Comparison of ENCODE assay signal across 8 cellular contexts in genomic region chr17:63842540-63843386, GRCh38. TPM values are rescaled to one million over a fixed set of nuclear protein-coding genes. Genes with fewer than 3 reads are reported as not detected.
A peak's percentile ranks its signal among the peaks of the same experiment; 100 is the strongest.
DNase-seq lines count a peak whose midpoint lies in the region; ATAC-seq and TF ChIP-seq lines count a peak whose summit lies in the region.

SMARCD2 (minus strand) TSS chr17:63842685; CDS start chr17:63842674, 11 bp downstream.

- H3K9ac ChIP-seq in H9 (ENCODE audit: extremely low read depth, insufficient read length, low read length): peak within 1 kb of the TSS; percentile 48

- no peak within 1 kb of the TSS for H3K23ac ChIP-seq in H9 (ENCODE audit: insufficient read length, low read depth, low read length)

- H3K27me3 Mint-ChIP-seq in H9 (ENCODE audit: low read depth): peaks cover 25% of the 10 kb centered on the region
- H3K27me3 Mint-ChIP-seq in nephron progenitor cell (ENCODE audit: low read depth, poor library complexity): peaks cover 36% of the 10 kb centered on the region
- H3K27me3 Mint-ChIP-seq in stimulated activated naive CD8-positive, alpha-beta T cell treated with anti-CD3 and anti-CD28 coated beads, Interleukin-15, amount 100 ng/mL, for 72 hours: no peaks in the 10 kb centered on the region

- H3K4ac ChIP-seq in H9 (ENCODE audit: low read depth, low read length): no peak within 1 kb of the TSS

- WGBS in H9 (ENCODE audit: extremely low coverage, insufficient read length, low lambda C conversion rate): no CpG with 5 or more reads among the region's 92 CpGs

- no peak within 1 kb of the TSS for H2AFZ ChIP-seq in H9 (ENCODE audit: low read length)

- H2BK5ac ChIP-seq in H9 (ENCODE audit: insufficient read length, low read length): no peak within 1 kb of the TSS

- H3K36me3 Mint-ChIP-seq in H9 (ENCODE audit: insufficient read depth in 1 of 3, low read depth in 3 of 3) (peaks cover 0 to 7% (median 0%) of the 10 kb centered on the region in 3 experiments; a peak in 2 of 7 replicates), nephron progenitor cell (ENCODE audit: low read depth) (peaks cover under 1% of the 10 kb centered on the region)

- peak within 1 kb of the TSS; percentile 87 to 96 (median 96) for H3K27ac Mint-ChIP-seq in H9
- H3K27ac Mint-ChIP-seq in nephron progenitor cell: peak within 1 kb of the TSS; percentile 99
- peak within 1 kb of the TSS; percentile 97 for H3K27ac Mint-ChIP-seq in stimulated activated naive CD8-positive, alpha-beta T cell treated with anti-CD3 and anti-CD28 coated beads, Interleukin-15, amount 100 ng/mL, for 72 hours

- H3K56ac ChIP-seq in H9 (ENCODE audit: insufficient read length, low read depth, low read length): no peak within 1 kb of the TSS

- no peak within 1 kb of the TSS for H2BK20ac ChIP-seq in H9 (ENCODE audit: low read depth, low read length, poor library complexity, severe bottlenecking)

- peak within 1 kb of the TSS; percentile 96 for H3K4me3 Mint-ChIP-seq in H9
- peak within 1 kb of the TSS; percentile 98 for H3K4me3 Mint-ChIP-seq in nephron progenitor cell
- peak within 1 kb of the TSS; percentile 96 to 99 for H3K4me3 Mint-ChIP-seq in stimulated activated naive CD8-positive, alpha-beta T cell treated with anti-CD3 and anti-CD28 coated beads, Interleukin-15, amount 100 ng/mL, for 72 hours

- peak; percentile 91 for ATAC-seq in stimulated activated naive CD8-positive, alpha-beta T cell treated with anti-CD3 and anti-CD28 coated beads, Interleukin-15, amount 100 ng/mL, for 72 hours

- H3K23me2 ChIP-seq in H9 (ENCODE audit: insufficient read length, low read depth, low read length, poor library complexity, severe bottlenecking): peaks cover 10% of the 10 kb centered on the region

- H3K27ac ChIP-seq in H9 (ENCODE audit: insufficient read length, low read depth, low read length): no peak within 1 kb of the TSS

- no peaks in the 10 kb centered on the region for H4K20me1 ChIP-seq in H9 (ENCODE audit: control insufficient read depth, insufficient read depth, insufficient read length)

- no peaks in the 10 kb centered on the region; the same call in 1 of the 2 replicates for H3K27me3 ChIP-seq in H9 (ENCODE audit: insufficient read depth, low read length)

- DNase-seq in ELF-1 (ENCODE audit: low read depth, low spot score) (peak; percentile 99), H9 (peak; percentile 100), M059J (ENCODE audit: low read depth) (peak; percentile 97), SHP77 (lab: John Stamatoyannopoulos, UW) (peak; percentile 95 to 96), fibroblast of the aortic adventitia (ENCODE audit: low read depth) (peak; percentile 99), nephron progenitor cell (peak; percentile 99)
- DNase-seq in activated effector memory CD4-positive, alpha-beta T cell treated with anti-CD3 and anti-CD28 coated beads, Interleukin-2, amount 50 U/mL, for 16 hours: peak; percentile 99
- peak; percentile 98 to 99 for DNase-seq in stimulated activated naive CD8-positive, alpha-beta T cell treated with anti-CD3 and anti-CD28 coated beads, Interleukin-15, amount 100 ng/mL, for 72 hours

- H3T11ph ChIP-seq in H9 (ENCODE audit: low read length): no peak within 1 kb of the TSS

- TF ChIP-seq CTCF in H9 (conservative IDR thresholded peaks at IDR 0.05) (no peak), fibroblast of the aortic adventitia (IDR thresholded peaks at IDR 0.05; ENCODE audit: insufficient read depth, low read length) (no peak), nephron progenitor cell (IDR thresholded peaks at IDR 0.05) (no peak)

- H3K9me3 ChIP-seq in H9 (ENCODE audit: control insufficient read depth, low read depth, low read length): no peaks in the 10 kb centered on the region

- H3K4me1 Mint-ChIP-seq in H9 (peaks cover 22 to 40% of the 10 kb centered on the region in 2 experiments), nephron progenitor cell (peaks cover 41% of the 10 kb centered on the region)
- H3K4me1 Mint-ChIP-seq in stimulated activated naive CD8-positive, alpha-beta T cell treated with anti-CD3 and anti-CD28 coated beads, Interleukin-15, amount 100 ng/mL, for 72 hours: peaks cover 46% of the 10 kb centered on the region

- no peak within 1 kb of the TSS for H2BK15ac ChIP-seq in H9 (ENCODE audit: low read depth, low read length)

- no peaks in the 10 kb centered on the region; the same call in 1 of the 2 replicates for H3K4me1 ChIP-seq in H9 (ENCODE audit: insufficient read depth, low read length)

- H3K4me2 ChIP-seq in H9 (ENCODE audit: insufficient read depth, insufficient read length, low read length): peak within 1 kb of the TSS; percentile 64

- H3K4me3 ChIP-seq in fibroblast of the aortic adventitia (ENCODE audit: low read depth, low read length): peak within 1 kb of the TSS; percentile 92

- H3K14ac ChIP-seq in H9 (ENCODE audit: insufficient read depth, low read length): peak within 1 kb of the TSS; percentile 70

- H3K79me1 ChIP-seq in H9 (ENCODE audit: insufficient read depth, low read depth, low read length, poor library complexity, severe bottlenecking): peaks cover 3% of the 10 kb centered on the region

- H2BK12ac ChIP-seq in H9 (ENCODE audit: insufficient read length, low read depth, low read length): no peak within 1 kb of the TSS

- no peak within 1 kb of the TSS for H2AK5ac ChIP-seq in H9 (ENCODE audit: insufficient read length, low read length)

- H2BK120ac ChIP-seq in H9 (ENCODE audit: low read depth, low read length, poor library complexity, severe bottlenecking): no peak within 1 kb of the TSS

- no peak within 1 kb of the TSS for H3K18ac ChIP-seq in H9 (ENCODE audit: insufficient read length, low read depth, low read length)

- peaks cover 3% of the 10 kb centered on the region; the same call in 1 of the 2 replicates for H3K79me2 ChIP-seq in H9 (ENCODE audit: insufficient read depth, low read length)

- no peak within 1 kb of the TSS for H4K91ac ChIP-seq in H9 (ENCODE audit: insufficient read length, low read depth, low read length)

- H3K9me3 Mint-ChIP-seq in H9: peaks cover 0 to under 1% of the 10 kb centered on the region in 2 experiments; a peak in 1 of 5 replicates
- H3K9me3 Mint-ChIP-seq in nephron progenitor cell: peaks cover 3% of the 10 kb centered on the region
- peaks cover under 1 to 2% of the 10 kb centered on the region in 2 donors for H3K9me3 Mint-ChIP-seq in stimulated activated naive CD8-positive, alpha-beta T cell treated with anti-CD3 and anti-CD28 coated beads, Interleukin-15, amount 100 ng/mL, for 72 hours

- no peak within 1 kb of the TSS for H4K5ac ChIP-seq in H9 (ENCODE audit: insufficient read length, low read depth, low read length)

- H4K8ac ChIP-seq in H9 (replicated peaks; ENCODE audit: insufficient read length, low read depth, low read length): no peak within 1 kb of the TSS

RNA-seq across cellular contexts. Expression of gene SMARCD2, which starts in this region (rescaled TPM):
- total RNA-seq in H9 (2021) (68.9 and 71.4 TPM in 2 replicates), fibroblast of the aortic adventitia (ENCODE audit: low replicate concordance) (33.9 and 50.1 TPM in 2 replicates)
- total RNA-seq in M059J (2014; rRNA removed; shearing (Covaris generic)): 64.5 and 81.1 TPM in 2 replicates
